Comparison of ENCODE assay signal across 1 cellular context in the genomic region with DNA sequence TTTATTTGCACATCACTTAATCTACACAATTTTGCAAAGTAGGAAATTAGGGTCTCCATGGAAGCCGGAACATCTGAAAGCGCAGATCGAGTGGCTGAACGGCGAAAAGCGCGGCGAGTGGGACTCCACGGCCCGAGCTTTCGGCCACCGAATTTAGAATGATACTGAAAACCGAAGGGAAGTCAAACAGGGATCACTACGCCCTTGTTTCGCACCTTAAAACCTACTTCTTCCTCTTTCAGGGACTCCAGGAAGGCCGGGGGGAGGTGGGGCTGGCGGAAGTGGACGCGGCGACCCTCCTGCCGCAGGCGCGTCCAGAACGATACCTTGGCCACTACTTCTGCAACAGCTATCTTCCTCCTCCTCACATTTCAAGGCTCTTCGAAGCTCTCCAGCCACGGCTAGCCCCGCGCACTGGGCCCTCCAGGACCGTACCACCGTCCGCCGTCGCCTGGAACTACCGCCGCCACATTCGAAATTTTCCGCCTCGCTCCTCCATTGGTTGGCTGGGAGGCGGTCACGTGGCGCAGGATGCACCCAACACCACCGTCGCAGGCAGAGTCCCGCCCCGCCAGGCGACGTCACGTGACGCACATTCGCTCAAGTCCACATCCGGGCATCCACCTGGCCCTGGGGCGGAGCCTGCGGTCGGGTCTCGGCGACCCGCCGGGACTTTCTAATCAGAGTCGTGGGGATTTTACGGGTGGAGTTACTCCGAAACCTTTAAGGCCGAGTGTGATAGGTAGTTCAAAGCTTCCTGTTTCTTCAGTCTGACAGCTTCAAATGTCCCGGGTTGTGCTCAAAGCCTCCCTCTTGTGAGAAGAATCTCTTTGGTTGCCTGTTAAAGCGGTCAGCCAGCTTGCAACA.
TF ChIP-seq lines count a peak whose summit lies in the region.

SGO1 (minus strand) TSS at position 474 of the 867 bp plus-strand sequence. CDS start 2,179 bp downstream, outside the sequence.

TF ChIP-seq in HepG2, 621 proteins besides CTCF, POLR2A, EP300 and RAD21 (continued from another document and continues in another):
- TF ChIP-seq ZNF430 (CRISPR knock-in tag; IDR thresholded peaks at IDR 0.05), result peak; percentile 80; the same call in 1 of the 2 replicates
- no peak for TF ChIP-seq MED1 (CRISPR knock-in tag; IDR thresholded peaks at IDR 0.05)
- TF ChIP-seq, protein P1, sequence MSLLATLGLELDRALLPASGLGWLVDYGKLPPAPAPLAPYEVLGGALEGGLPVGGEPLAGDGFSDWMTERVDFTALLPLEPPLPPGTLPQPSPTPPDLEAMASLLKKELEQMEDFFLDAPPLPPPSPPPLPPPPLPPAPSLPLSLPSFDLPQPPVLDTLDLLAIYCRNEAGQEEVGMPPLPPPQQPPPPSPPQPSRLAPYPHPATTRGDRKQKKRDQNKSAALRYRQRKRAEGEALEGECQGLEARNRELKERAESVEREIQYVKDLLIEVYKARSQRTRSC (CRISPR knock-in tag; IDR thresholded peaks at IDR 0.05; ENCODE audit: low read depth), result no peak
- peak; percentile 73; the same call in 1 of the 2 replicates for TF ChIP-seq ZNF563 (CRISPR knock-in tag; IDR thresholded peaks at IDR 0.05)
- TF ChIP-seq, protein P2, sequence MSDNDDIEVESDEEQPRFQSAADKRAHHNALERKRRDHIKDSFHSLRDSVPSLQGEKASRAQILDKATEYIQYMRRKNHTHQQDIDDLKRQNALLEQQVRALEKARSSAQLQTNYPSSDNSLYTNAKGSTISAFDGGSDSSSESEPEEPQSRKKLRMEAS (IDR thresholded peaks at IDR 0.05), result peak; percentile 94
- 0 out of 2 replicates have a peak, but pooled peaks have one; percentile 57 for TF ChIP-seq SIX4 (CRISPR knock-in tag; IDR thresholded peaks at IDR 0.05)
- TF ChIP-seq, protein P3, sequence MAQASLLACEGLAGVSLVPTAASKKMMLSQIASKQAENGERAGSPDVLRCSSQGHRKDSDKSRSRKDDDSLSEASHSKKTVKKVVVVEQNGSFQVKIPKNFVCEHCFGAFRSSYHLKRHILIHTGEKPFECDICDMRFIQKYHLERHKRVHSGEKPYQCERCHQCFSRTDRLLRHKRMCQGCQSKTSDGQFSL (CRISPR knock-in tag; IDR thresholded peaks at IDR 0.05), result no peak
- peak; percentile 73 for TF ChIP-seq RBFOX2 (IDR thresholded peaks at IDR 0.05; ENCODE audit: low read depth, low read length)
- TF ChIP-seq TGIF2 (CRISPR knock-in tag; IDR thresholded peaks at IDR 0.05), result peak; percentile 98
- TF ChIP-seq ZNF672 (CRISPR knock-in tag; IDR thresholded peaks at IDR 0.05), result no peak
- TF ChIP-seq, protein P4, sequence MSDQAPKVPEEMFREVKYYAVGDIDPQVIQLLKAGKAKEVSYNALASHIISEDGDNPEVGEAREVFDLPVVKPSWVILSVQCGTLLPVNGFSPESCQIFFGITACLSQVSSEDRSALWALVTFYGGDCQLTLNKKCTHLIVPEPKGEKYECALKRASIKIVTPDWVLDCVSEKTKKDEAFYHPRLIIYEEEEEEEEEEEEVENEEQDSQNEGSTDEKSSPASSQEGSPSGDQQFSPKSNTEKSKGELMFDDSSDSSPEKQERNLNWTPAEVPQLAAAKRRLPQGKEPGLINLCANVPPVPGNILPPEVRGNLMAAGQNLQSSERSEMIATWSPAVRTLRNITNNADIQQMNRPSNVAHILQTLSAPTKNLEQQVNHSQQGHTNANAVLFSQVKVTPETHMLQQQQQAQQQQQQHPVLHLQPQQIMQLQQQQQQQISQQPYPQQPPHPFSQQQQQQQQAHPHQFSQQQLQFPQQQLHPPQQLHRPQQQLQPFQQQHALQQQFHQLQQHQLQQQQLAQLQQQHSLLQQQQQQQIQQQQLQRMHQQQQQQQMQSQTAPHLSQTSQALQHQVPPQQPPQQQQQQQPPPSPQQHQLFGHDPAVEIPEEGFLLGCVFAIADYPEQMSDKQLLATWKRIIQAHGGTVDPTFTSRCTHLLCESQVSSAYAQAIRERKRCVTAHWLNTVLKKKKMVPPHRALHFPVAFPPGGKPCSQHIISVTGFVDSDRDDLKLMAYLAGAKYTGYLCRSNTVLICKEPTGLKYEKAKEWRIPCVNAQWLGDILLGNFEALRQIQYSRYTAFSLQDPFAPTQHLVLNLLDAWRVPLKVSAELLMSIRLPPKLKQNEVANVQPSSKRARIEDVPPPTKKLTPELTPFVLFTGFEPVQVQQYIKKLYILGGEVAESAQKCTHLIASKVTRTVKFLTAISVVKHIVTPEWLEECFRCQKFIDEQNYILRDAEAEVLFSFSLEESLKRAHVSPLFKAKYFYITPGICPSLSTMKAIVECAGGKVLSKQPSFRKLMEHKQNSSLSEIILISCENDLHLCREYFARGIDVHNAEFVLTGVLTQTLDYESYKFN (CRISPR knock-in tag; conservative IDR thresholded peaks at IDR 0.05), result peak; percentile 49
- TF ChIP-seq ZNF652 (CRISPR knock-in tag; IDR thresholded peaks at IDR 0.05; ENCODE audit: borderline replicate concordance, low read depth), result no peak
- TF ChIP-seq ZFP41 (CRISPR knock-in tag; IDR thresholded peaks at IDR 0.05; ENCODE audit: borderline replicate concordance), result 0 out of 2 replicates have a peak, but pooled peaks have one; percentile 39
- no peak for TF ChIP-seq LCORL (IDR thresholded peaks at IDR 0.05)
- peak; percentile 68 for TF ChIP-seq LCORL (CRISPR knock-in tag; IDR thresholded peaks at IDR 0.05)
- TF ChIP-seq NR2C2 (CRISPR knock-in tag; IDR thresholded peaks at IDR 0.05; ENCODE audit: borderline replicate concordance), result peak; percentile 68
- TF ChIP-seq ZNF207 (IDR thresholded peaks at IDR 0.05; ENCODE audit: borderline replicate concordance), result 0 out of 2 replicates have a peak, but pooled peaks have one; percentile 14
- TF ChIP-seq CAMTA2 (CRISPR knock-in tag; IDR thresholded peaks at IDR 0.05; ENCODE audit: borderline replicate concordance), result no peak
- TF ChIP-seq MTERF4 (CRISPR knock-in tag; IDR thresholded peaks at IDR 0.05), result 0 out of 2 replicates have a peak, but pooled peaks have one; percentile 42
- peak; percentile 100 for TF ChIP-seq E2F5 (CRISPR knock-in tag; conservative IDR thresholded peaks at IDR 0.05)
- TF ChIP-seq ZZZ3 (CRISPR knock-in tag; IDR thresholded peaks at IDR 0.05; ENCODE audit: borderline replicate concordance), result peak; percentile 64; the same call in 1 of the 2 replicates
- peak; percentile 82 for TF ChIP-seq ZNF354B (CRISPR knock-in tag; IDR thresholded peaks at IDR 0.05)
- no peak for TF ChIP-seq ZFYVE20 (CRISPR knock-in tag; IDR thresholded peaks at IDR 0.05; ENCODE audit: borderline replicate concordance, low read depth)
- TF ChIP-seq TFE3 (CRISPR knock-in tag; IDR thresholded peaks at IDR 0.05), result peak; percentile 84
- TF ChIP-seq GMEB2 (CRISPR knock-in tag; IDR thresholded peaks at IDR 0.05; ENCODE audit: low read depth), result no peak
- TF ChIP-seq, protein P5, sequence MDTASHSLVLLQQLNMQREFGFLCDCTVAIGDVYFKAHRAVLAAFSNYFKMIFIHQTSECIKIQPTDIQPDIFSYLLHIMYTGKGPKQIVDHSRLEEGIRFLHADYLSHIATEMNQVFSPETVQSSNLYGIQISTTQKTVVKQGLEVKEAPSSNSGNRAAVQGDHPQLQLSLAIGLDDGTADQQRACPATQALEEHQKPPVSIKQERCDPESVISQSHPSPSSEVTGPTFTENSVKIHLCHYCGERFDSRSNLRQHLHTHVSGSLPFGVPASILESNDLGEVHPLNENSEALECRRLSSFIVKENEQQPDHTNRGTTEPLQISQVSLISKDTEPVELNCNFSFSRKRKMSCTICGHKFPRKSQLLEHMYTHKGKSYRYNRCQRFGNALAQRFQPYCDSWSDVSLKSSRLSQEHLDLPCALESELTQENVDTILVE (CRISPR knock-in tag; IDR thresholded peaks at IDR 0.05), result no peak; the same call in 1 of the 2 replicates
- TF ChIP-seq ZSCAN30 (CRISPR knock-in tag; IDR thresholded peaks at IDR 0.05), result no peak
- TF ChIP-seq BCLAF1 (IDR thresholded peaks at IDR 0.05), result no peak
- TF ChIP-seq HOXA3 (CRISPR knock-in tag; IDR thresholded peaks at IDR 0.05), result peak; percentile 84
- TF ChIP-seq GFI1 (CRISPR knock-in tag; IDR thresholded peaks at IDR 0.05; ENCODE audit: borderline replicate concordance), result no peak
- no peak for TF ChIP-seq ZNF616 (CRISPR knock-in tag; IDR thresholded peaks at IDR 0.05; ENCODE audit: low read depth)
- TF ChIP-seq SMAD3 (CRISPR knock-in tag; IDR thresholded peaks at IDR 0.05), result 0 out of 2 replicates have a peak, but pooled peaks have one; percentile 69
- peak; percentile 64; the same call in 1 of the 2 replicates for TF ChIP-seq ZFP36L1 (CRISPR knock-in tag; IDR thresholded peaks at IDR 0.05)
- no peak for TF ChIP-seq ZNF12 (CRISPR knock-in tag; IDR thresholded peaks at IDR 0.05)
- TF ChIP-seq, protein P6, sequence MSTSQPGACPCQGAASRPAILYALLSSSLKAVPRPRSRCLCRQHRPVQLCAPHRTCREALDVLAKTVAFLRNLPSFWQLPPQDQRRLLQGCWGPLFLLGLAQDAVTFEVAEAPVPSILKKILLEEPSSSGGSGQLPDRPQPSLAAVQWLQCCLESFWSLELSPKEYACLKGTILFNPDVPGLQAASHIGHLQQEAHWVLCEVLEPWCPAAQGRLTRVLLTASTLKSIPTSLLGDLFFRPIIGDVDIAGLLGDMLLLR (CRISPR knock-in tag; IDR thresholded peaks at IDR 0.05), result no peak
- TF ChIP-seq, protein P7, sequence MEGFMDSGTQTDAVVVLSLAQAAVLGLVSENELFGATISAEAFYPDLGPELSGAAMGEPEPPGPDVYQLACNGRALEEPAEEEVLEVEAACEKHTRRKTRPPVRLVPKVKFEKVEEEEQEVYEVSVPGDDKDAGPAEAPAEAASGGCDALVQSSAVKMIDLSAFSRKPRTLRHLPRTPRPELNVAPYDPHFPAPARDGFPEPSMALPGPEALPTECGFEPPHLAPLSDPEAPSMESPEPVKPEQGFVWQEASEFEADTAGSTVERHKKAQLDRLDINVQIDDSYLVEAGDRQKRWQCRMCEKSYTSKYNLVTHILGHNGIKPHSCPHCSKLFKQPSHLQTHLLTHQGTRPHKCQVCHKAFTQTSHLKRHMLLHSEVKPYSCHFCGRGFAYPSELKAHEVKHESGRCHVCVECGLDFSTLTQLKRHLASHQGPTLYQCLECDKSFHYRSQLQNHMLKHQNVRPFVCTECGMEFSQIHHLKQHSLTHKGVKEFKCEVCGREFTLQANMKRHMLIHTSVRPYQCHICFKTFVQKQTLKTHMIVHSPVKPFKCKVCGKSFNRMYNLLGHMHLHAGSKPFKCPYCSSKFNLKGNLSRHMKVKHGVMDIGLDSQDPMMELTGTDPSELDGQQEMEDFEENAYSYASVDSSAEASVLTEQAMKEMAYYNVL (CRISPR knock-in tag; IDR thresholded peaks at IDR 0.05; ENCODE audit: borderline replicate concordance), result no peak
- TF ChIP-seq, protein P8, sequence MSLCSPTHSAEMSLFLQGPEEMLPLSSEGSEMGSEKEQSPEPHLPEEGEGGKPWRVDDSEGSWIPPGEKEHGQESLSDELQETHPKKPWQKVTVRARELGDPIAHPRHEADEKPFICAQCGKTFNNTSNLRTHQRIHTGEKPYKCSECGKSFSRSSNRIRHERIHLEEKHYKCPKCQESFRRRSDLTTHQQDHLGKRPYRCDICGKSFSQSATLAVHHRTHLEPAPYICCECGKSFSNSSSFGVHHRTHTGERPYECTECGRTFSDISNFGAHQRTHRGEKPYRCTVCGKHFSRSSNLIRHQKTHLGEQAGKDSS (CRISPR knock-in tag; IDR thresholded peaks at IDR 0.05; ENCODE audit: borderline replicate concordance, low read depth), result peak; percentile 69; the same call in 1 of the 2 replicates
